ENCODE assay signal across 9 cellular contexts in genomic region chr19:12784394-12784870, GRCh38. TPM values are rescaled to one million over a fixed set of nuclear protein-coding genes. Genes with fewer than 3 reads are reported as not detected.
DNase-seq lines count a peak whose midpoint lies in the region; ATAC-seq and TF ChIP-seq lines count a peak whose summit lies in the region.
"Had no signal": no experiment of that assay in that cellular context is flagged by ENCODE, and none has a peak within 500 bp of the region (broad histone marks: within the 10 kb centered on the region; RNA-seq: fewer than 3 reads in every experiment).

No MANE protein-coding gene starts in this region.

- peak overlapping the region; percentile 82 for H3K23ac ChIP-seq in IMR-90 (ENCODE audit: low read depth, low read length)

- WGBS in IMR-90 (ENCODE audit: extremely low coverage in 2 of 2, insufficient read length in 1 of 2), 2 experiments = 87% methylated on average over 3 of the region's 10 CpGs; no CpG with 5 or more reads in 1 of the 2 experiments

- peaks cover 0 to 38% of the 10 kb centered on the region in 2 experiments; a peak in 2 of 4 replicates for H3K79me1 ChIP-seq in IMR-90 (ENCODE audit: low read depth in 1 of 2, low read length in 2 of 2)

- H3K4me3 ChIP-seq in BLaER1 (no peak overlapping the region), IMR-90 (ENCODE audit: insufficient read depth, low read depth, low read length) (no peak overlapping the region), neural cell (ENCODE audit: low read length) (no peak overlapping the region)

- intact Hi-C loops in IMR-90 (cut with micrococcal nuclease) = no loop called here
- intact Hi-C loops in activated T-helper 2 cell treated with anti-CD3 and anti-CD28 coated beads, Interferon-gamma antibody, Interleukin-2, Interleukin-4, amounts not matched to agents 10 μg/mL and 5 μg/mL and 100 μg/mL, durations not matched to agents 14 hours and 24 hours and 36 hours (cut with micrococcal nuclease) = no loop called here

- no peaks in the 10 kb centered on the region for H3K79me2 ChIP-seq in neural cell (replicated peaks; ENCODE audit: insufficient read depth, low read length)

- peak overlapping the region; percentile 80 for H3K4ac ChIP-seq in IMR-90 (ENCODE audit: low read depth, low read length)

- H3K9me2 ChIP-seq in neural cell (ENCODE audit: insufficient read depth, low read length) = no peaks in the 10 kb centered on the region

- no peaks in the 10 kb centered on the region for H3K36me3 ChIP-seq in BLaER1
- H3K36me3 ChIP-seq in IMR-90 (ENCODE audit: control insufficient read depth, insufficient read depth, low read length) = no peaks in the 10 kb centered on the region
- H3K36me3 ChIP-seq in neural cell (ENCODE audit: insufficient read depth, low read length) = no peaks in the 10 kb centered on the region

- peaks cover 15% of the 10 kb centered on the region for H3K4me1 Mint-ChIP-seq in central memory CD8-positive, alpha-beta T cell
- H3K4me1 Mint-ChIP-seq in activated T-helper 2 cell treated with anti-CD3 and anti-CD28 coated beads, Interferon-gamma antibody, Interleukin-2, Interleukin-4, amounts not matched to agents 10 μg/mL and 5 μg/mL and 100 μg/mL, durations not matched to agents 14 hours and 24 hours and 36 hours (ENCODE audit: low read depth) = peaks cover 21% of the 10 kb centered on the region

- H3K9me1 ChIP-seq in IMR-90 (ENCODE audit: insufficient read depth, low read length) = peaks cover 30% of the 10 kb centered on the region

- no peak for TF ChIP-seq CTCF in IMR-90 (conservative IDR thresholded peaks at IDR 0.05; ENCODE audit: low read depth, low read length)
- no peak for TF ChIP-seq CTCF in neural cell (IDR thresholded peaks at IDR 0.05; ENCODE audit: poor library complexity, severe bottlenecking)

- H4K91ac ChIP-seq in IMR-90 (ENCODE audit: insufficient read depth, low read depth, low read length) = peak overlapping the region; percentile 40

- DNase-seq in IMR-90 (peak; percentile 46), DMS 273 treated with DMSO at 0.1 percent for 48 hours (lab: John Stamatoyannopoulos, UW) (no peak)
- DNase-seq in central memory CD8-positive, alpha-beta T cell (ENCODE audit: low spot score in 2 of 2) = no peak
- DNase-seq in activated T-helper 2 cell treated with anti-CD3 and anti-CD28 coated beads, Interferon-gamma antibody, Interleukin-2, Interleukin-4, amounts not matched to agents 10 μg/mL and 5 μg/mL and 100 μg/mL, durations not matched to agents 14 hours and 24 hours and 36 hours (ENCODE audit: low spot score) = no peak
- DNase-seq: NCI-H2081 treated with DMSO at 0.1 percent for 48 hours had no signal

- H3K36me3 Mint-ChIP-seq in central memory CD8-positive, alpha-beta T cell (ENCODE audit: insufficient read depth) = peaks cover 14% of the 10 kb centered on the region
- H3K36me3 Mint-ChIP-seq in activated T-helper 2 cell treated with anti-CD3 and anti-CD28 coated beads, Interferon-gamma antibody, Interleukin-2, Interleukin-4, amounts not matched to agents 10 μg/mL and 5 μg/mL and 100 μg/mL, durations not matched to agents 14 hours and 24 hours and 36 hours (ENCODE audit: low read depth) = no peaks in the 10 kb centered on the region

- H2BK20ac ChIP-seq in IMR-90 (ENCODE audit: low read depth, low read length) = peak overlapping the region; percentile 62

- no peak overlapping the region for H3K27ac Mint-ChIP-seq in central memory CD8-positive, alpha-beta T cell (ENCODE audit: low read depth)
- H3K27ac Mint-ChIP-seq in activated T-helper 2 cell treated with anti-CD3 and anti-CD28 coated beads, Interferon-gamma antibody, Interleukin-2, Interleukin-4, amounts not matched to agents 10 μg/mL and 5 μg/mL and 100 μg/mL, durations not matched to agents 14 hours and 24 hours and 36 hours = no peak overlapping the region

- peak overlapping the region; percentile 40 for H3K14ac ChIP-seq in IMR-90 (replicated peaks; ENCODE audit: low read depth, low read length)

- peak overlapping the region; percentile 97 for H2AK9ac ChIP-seq in IMR-90 (replicated peaks; ENCODE audit: low read depth, low read length, poor library complexity)

- H4K8ac ChIP-seq in IMR-90 (ENCODE audit: low read depth in 2 of 2, low read length in 2 of 2) = peak overlapping the region in 1 of 2 experiments; percentile 79; a peak in 3 of 4 replicates

- H3K9me3 ChIP-seq in BLaER1 (no peaks in the 10 kb centered on the region), IMR-90 (ENCODE audit: control insufficient read depth, insufficient read depth, low read length) (no peaks in the 10 kb centered on the region), neural cell (ENCODE audit: low read length) (no peaks in the 10 kb centered on the region)

- peak overlapping the region; percentile 95 for H3K27ac ChIP-seq in BLaER1
- H3K27ac ChIP-seq in IMR-90 (ENCODE audit: insufficient read depth, low read length) = peak overlapping the region; percentile 85
- H3K27ac ChIP-seq in neural cell (ENCODE audit: low read length) = no peak overlapping the region

- peak overlapping the region; percentile 95 for H2BK5ac ChIP-seq in IMR-90 (ENCODE audit: low read depth, low read length, poor library complexity, severe bottlenecking)

- no peaks in the 10 kb centered on the region for H3K9me3 Mint-ChIP-seq in central memory CD8-positive, alpha-beta T cell
- no peaks in the 10 kb centered on the region for H3K9me3 Mint-ChIP-seq in activated T-helper 2 cell treated with anti-CD3 and anti-CD28 coated beads, Interferon-gamma antibody, Interleukin-2, Interleukin-4, amounts not matched to agents 10 μg/mL and 5 μg/mL and 100 μg/mL, durations not matched to agents 14 hours and 24 hours and 36 hours

- peak overlapping the region; percentile 77 for H4K5ac ChIP-seq in IMR-90 (ENCODE audit: low read depth, low read length)

- H2AK5ac ChIP-seq in IMR-90 (ENCODE audit: low read depth, low read length) = peak overlapping the region; percentile 97

- TF ChIP-seq RAD21 in IMR-90 (IDR thresholded peaks at IDR 0.05; ENCODE audit: low read length) (no peak), neural cell (conservative IDR thresholded peaks at IDR 0.05) (no peak)

- H3K4me1 ChIP-seq in BLaER1 (peaks cover 90% of the 10 kb centered on the region), IMR-90 (ENCODE audit: control insufficient read depth, insufficient read depth, low read length) (peaks cover 49% of the 10 kb centered on the region)

- POLR2A ChIA-PET in IMR-90 (lab: Charles Lee; ENCODE audit: unreplicated experiment) = no interaction called here

- dilution Hi-C loops in IMR-90 (cut with HindIII; ENCODE audit: low sequenced_read_pairs, unreplicated experiment) = no loop called here

- CTCF ChIA-PET in IMR-90 (lab: Yijun Ruan, JAX) = no interaction called here

- TF ChIP-seq EP300 in neural cell (conservative IDR thresholded peaks at IDR 0.05; ENCODE audit: poor library complexity, severe bottlenecking) = no peak

- TF ChIP-seq POLR2A in IMR-90 (IDR thresholded peaks at IDR 0.05; ENCODE audit: low read depth, low read length) = no peak

- H3K4me2 ChIP-seq in BLaER1 (peak overlapping the region; percentile 98), IMR-90 (ENCODE audit: low read depth, low read length) (no peak overlapping the region), neural cell (ENCODE audit: low read length) (no peak overlapping the region)

- H3K27me3 Mint-ChIP-seq in central memory CD8-positive, alpha-beta T cell = no peaks in the 10 kb centered on the region
- no peaks in the 10 kb centered on the region for H3K27me3 Mint-ChIP-seq in activated T-helper 2 cell treated with anti-CD3 and anti-CD28 coated beads, Interferon-gamma antibody, Interleukin-2, Interleukin-4, amounts not matched to agents 10 μg/mL and 5 μg/mL and 100 μg/mL, durations not matched to agents 14 hours and 24 hours and 36 hours (ENCODE audit: low read depth)

- peak overlapping the region; percentile 85 for H3K9ac ChIP-seq in BLaER1
- H3K9ac ChIP-seq in IMR-90 (ENCODE audit: low read depth, low read length) = no peak overlapping the region
- H3K9ac ChIP-seq in neural cell (ENCODE audit: low read length) = peak overlapping the region; percentile 9

- H3K27me3 ChIP-seq in BLaER1 (no peaks in the 10 kb centered on the region), IMR-90 (ENCODE audit: control insufficient read depth, insufficient read depth, low read length) (no peaks in the 10 kb centered on the region), neural cell (ENCODE audit: insufficient read depth, low read depth, low read length) (no peaks in the 10 kb centered on the region)

- no peaks in the 10 kb centered on the region for H4K20me1 ChIP-seq in BLaER1
- peaks cover 3% of the 10 kb centered on the region; the same call in 1 of the 2 replicates for H4K20me1 ChIP-seq in IMR-90 (ENCODE audit: insufficient read depth, low read length)
- no peaks in the 10 kb centered on the region for H4K20me1 ChIP-seq in neural cell (ENCODE audit: insufficient read depth)

- H2AFZ ChIP-seq in IMR-90 (replicated peaks; ENCODE audit: low read length, poor library complexity) (peak overlapping the region; percentile 64), neural cell (ENCODE audit: low read depth, low read length) (no peak overlapping the region)

- H2BK120ac ChIP-seq in IMR-90 (ENCODE audit: low read depth, low read length) = peak overlapping the region; percentile 88

- peak overlapping the region; percentile 7; the same call in 1 of the 2 replicates for H3K18ac ChIP-seq in IMR-90 (ENCODE audit: low read depth, low read length)

- in situ Hi-C loops in IMR-90 (cut with MboI; ENCODE audit: low sequenced_read_pairs) = loop anchor here (25.0 kb wide), 1 partner anchor 1053 kb away; no protein-coding TSS in a partner anchor

- H3K4me3 Mint-ChIP-seq in central memory CD8-positive, alpha-beta T cell = no peak overlapping the region
- H3K4me3 Mint-ChIP-seq in activated T-helper 2 cell treated with anti-CD3 and anti-CD28 coated beads, Interferon-gamma antibody, Interleukin-2, Interleukin-4, amounts not matched to agents 10 μg/mL and 5 μg/mL and 100 μg/mL, durations not matched to agents 14 hours and 24 hours and 36 hours (ENCODE audit: low read depth) = no peak overlapping the region

- H3F3A ChIP-seq in neural cell (ENCODE audit: insufficient read depth, low read length, poor library complexity, severe bottlenecking) = no peaks in the 10 kb centered on the region

- no TSS peak for BruUV-seq in IMR-90 (replicated peaks; lab: Mats Ljungman, UMichigan)

- H2BK15ac ChIP-seq in IMR-90 (ENCODE audit: low read depth, low read length) = peak overlapping the region; percentile 22; the same call in 2 of the 3 replicates

- H3K56ac ChIP-seq in IMR-90 (ENCODE audit: extremely low read depth, insufficient read depth, low read length) = peak overlapping the region; percentile 56

- ATAC-seq in IMR-90 (ENCODE audit: low read depth) (no peak), HG03520 (IDR thresholded peaks at IDR 0.05; ENCODE audit: unreplicated experiment) (no peak), HG02884 (IDR thresholded peaks at IDR 0.05; ENCODE audit: unreplicated experiment) (no peak)
- ATAC-seq in central memory CD8-positive, alpha-beta T cell (replicated peaks; ENCODE audit: extremely low read depth, poor library complexity, severe bottlenecking) = peak; percentile 10

RNA-seq across cellular contexts. Expression of gene JUNB, which starts 6.9 kb away (rescaled TPM):
- total RNA-seq in IMR-90 (2012; rRNA removed) = 20.8 and 32.8 TPM in 2 replicates
- polyA plus RNA-seq in IMR-90 (2012; rRNA removed) (109 and 141 TPM in 2 replicates), neural cell (18.7 and 29.4 TPM in 2 replicates)
- 306 and 706 TPM in 2 replicates for polyA plus RNA-seq in IMR-90 (2012; cell fraction: cytosol; rRNA removed)
- polyA plus RNA-seq in IMR-90 (2012; cell fraction: nucleus; rRNA removed; ENCODE audit: low replicate concordance) = 702 and 1,034 TPM in 2 replicates
- polyA minus RNA-seq in neural cell = 14.1 and 26.8 TPM in 2 replicates
- 333 and 351 TPM in 2 replicates for total RNA-seq in activated T-helper 2 cell treated with anti-CD3 and anti-CD28 coated beads, Interferon-gamma antibody, Interleukin-2, Interleukin-4, amounts not matched to agents 10 μg/mL and 5 μg/mL and 100 μg/mL, durations not matched to agents 14 hours and 24 hours and 36 hours

RNA-seq across cellular contexts. Expression of gene HOOK2, which starts 9.1 kb away (rescaled TPM):
- 7.5 and 8.1 TPM in 2 replicates for total RNA-seq in IMR-90 (2012; rRNA removed)
- polyA plus RNA-seq in IMR-90 (2012; rRNA removed) = 11.0 and 21.6 TPM in 2 replicates
- 8.9 and 9.7 TPM in 2 replicates for polyA plus RNA-seq in IMR-90 (2012; cell fraction: cytosol; rRNA removed)
- polyA plus RNA-seq in IMR-90 (2012; cell fraction: nucleus; rRNA removed; ENCODE audit: low replicate concordance) = 97.7 and 107 TPM in 2 replicates
- 28.4 and 44.3 TPM in 2 replicates for polyA plus RNA-seq in neural cell
- 14.9 and 16.1 TPM in 2 replicates for polyA minus RNA-seq in neural cell
- total RNA-seq in activated T-helper 2 cell treated with anti-CD3 and anti-CD28 coated beads, Interferon-gamma antibody, Interleukin-2, Interleukin-4, amounts not matched to agents 10 μg/mL and 5 μg/mL and 100 μg/mL, durations not matched to agents 14 hours and 24 hours and 36 hours = 18.3 and 25.1 TPM in 2 replicates

RNA-seq across cellular contexts. Expression of gene PRDX2, which starts 17.2 kb away (rescaled TPM):
- 351 and 371 TPM in 2 replicates for total RNA-seq in IMR-90 (2012; rRNA removed)
- polyA plus RNA-seq in IMR-90 (2012; rRNA removed) (378 and 383 TPM in 2 replicates), neural cell (832 and 882 TPM in 2 replicates)
- 593 and 596 TPM in 2 replicates for polyA plus RNA-seq in IMR-90 (2012; cell fraction: cytosol; rRNA removed)
- 149 and 228 TPM in 2 replicates for polyA plus RNA-seq in IMR-90 (2012; cell fraction: nucleus; rRNA removed; ENCODE audit: low replicate concordance)
- 318 and 324 TPM in 2 replicates for polyA minus RNA-seq in neural cell
- 274 and 279 TPM in 2 replicates for total RNA-seq in activated T-helper 2 cell treated with anti-CD3 and anti-CD28 coated beads, Interferon-gamma antibody, Interleukin-2, Interleukin-4, amounts not matched to agents 10 μg/mL and 5 μg/mL and 100 μg/mL, durations not matched to agents 14 hours and 24 hours and 36 hours

RNA-seq across cellular contexts. Expression of gene THSD8, which starts 17.4 kb away (rescaled TPM):
- not detected in 2 replicates for total RNA-seq in IMR-90 (2012; rRNA removed)
- polyA plus RNA-seq in IMR-90 (2012; rRNA removed) = 0.68 and 0.90 TPM in 2 replicates
- not detected in 2 replicates for polyA plus RNA-seq in IMR-90 (2012; cell fraction: cytosol; rRNA removed)
- polyA plus RNA-seq in IMR-90 (2012; cell fraction: nucleus; rRNA removed; ENCODE audit: low replicate concordance) = 0.73 TPM in 1 of 2 replicates, not detected in the other
- not detected in 2 replicates for polyA plus RNA-seq in neural cell
- not detected in 2 replicates for polyA minus RNA-seq in neural cell
- total RNA-seq in activated T-helper 2 cell treated with anti-CD3 and anti-CD28 coated beads, Interferon-gamma antibody, Interleukin-2, Interleukin-4, amounts not matched to agents 10 μg/mL and 5 μg/mL and 100 μg/mL, durations not matched to agents 14 hours and 24 hours and 36 hours = 28.6 and 29.8 TPM in 2 replicates

RNA-seq across cellular contexts. Expression of gene RNASEH2A, which starts 22.0 kb away (rescaled TPM):
- total RNA-seq in IMR-90 (2012; rRNA removed) = 44.6 and 45.5 TPM in 2 replicates
- polyA plus RNA-seq in IMR-90 (2012; rRNA removed) = 34.9 and 39.4 TPM in 2 replicates
- polyA plus RNA-seq in IMR-90 (2012; cell fraction: cytosol; rRNA removed) = 25.7 and 52.6 TPM in 2 replicates
- 20.0 and 25.4 TPM in 2 replicates for polyA plus RNA-seq in IMR-90 (2012; cell fraction: nucleus; rRNA removed; ENCODE audit: low replicate concordance)
- polyA plus RNA-seq in neural cell = 25.7 and 28.2 TPM in 2 replicates
- 14.1 and 14.8 TPM in 2 replicates for polyA minus RNA-seq in neural cell
- total RNA-seq in activated T-helper 2 cell treated with anti-CD3 and anti-CD28 coated beads, Interferon-gamma antibody, Interleukin-2, Interleukin-4, amounts not matched to agents 10 μg/mL and 5 μg/mL and 100 μg/mL, durations not matched to agents 14 hours and 24 hours and 36 hours = 38.3 and 40.6 TPM in 2 replicates
